Comparison of ENCODE assay signal across 10 cellular contexts in genomic region chr17:332558-333322, GRCh38. TPM values are rescaled to one million over a fixed set of nuclear protein-coding genes. Genes with fewer than 3 reads are reported as not detected.
DNase-seq lines count a peak whose midpoint lies in the region; ATAC-seq and TF ChIP-seq lines count a peak whose summit lies in the region.
"Had no signal": no experiment of that assay in that cellular context is flagged by ENCODE, and none has a peak within 500 bp of the region (broad histone marks: within the 10 kb centered on the region; RNA-seq: fewer than 3 reads in every experiment).

No MANE protein-coding gene starts in this region.

- H3K36me3 ChIP-seq in H7 (replicated peaks; ENCODE audit: control insufficient read depth, insufficient read depth, low read length): no peaks in the 10 kb centered on the region

- peaks cover 67% of the 10 kb centered on the region for H3K4me1 Mint-ChIP-seq in activated naive CD8-positive, alpha-beta T cell (ENCODE audit: low read depth)
- H3K4me1 Mint-ChIP-seq in activated naive CD8-positive, alpha-beta T cell treated with anti-CD3 and anti-CD28 coated beads, Interleukin-2, amount 50 U/mL, for 24 hours: peaks cover 57% of the 10 kb centered on the region
- peaks cover 87% of the 10 kb centered on the region for H3K4me1 Mint-ChIP-seq in nephron progenitor cell

- H3K4me3 ChIP-seq in fibroblast of the aortic adventitia (ENCODE audit: low read depth, low read length) (no peak overlapping the region), H7 (ENCODE audit: insufficient read depth, low read depth, low read length) (no peak overlapping the region)

- peak overlapping the region; percentile 84 for H3K4me3 Mint-ChIP-seq in activated naive CD8-positive, alpha-beta T cell
- H3K4me3 Mint-ChIP-seq in activated naive CD8-positive, alpha-beta T cell treated with anti-CD3 and anti-CD28 coated beads, Interleukin-2, amount 50 U/mL, for 24 hours: no peak overlapping the region
- H3K4me3 Mint-ChIP-seq in nephron progenitor cell: no peak overlapping the region

- no peak overlapping the region for H3K27ac Mint-ChIP-seq in activated naive CD8-positive, alpha-beta T cell
- no peak overlapping the region for H3K27ac Mint-ChIP-seq in activated naive CD8-positive, alpha-beta T cell treated with anti-CD3 and anti-CD28 coated beads, Interleukin-2, amount 50 U/mL, for 24 hours
- H3K27ac Mint-ChIP-seq in nephron progenitor cell: peak overlapping the region; percentile 7

- DNase-seq in activated naive CD8-positive, alpha-beta T cell treated with anti-CD3 and anti-CD28 coated beads, Interleukin-2, amount 50 U/mL, for 24 hours: no peak
- DNase-seq in fibroblast of the aortic adventitia (ENCODE audit: low read depth) (peak; percentile 9), nephron progenitor cell (no peak), H7 (no peak)
- DNase-seq: activated CD8-positive, alpha-beta memory T cell treated with anti-CD3 and anti-CD28 coated beads for 24 hours; NCI-H1930 had no signal

- peaks cover 5% of the 10 kb centered on the region; the same call in 1 of the 2 replicates for H3K27me3 ChIP-seq in H7 (ENCODE audit: control insufficient read depth, insufficient read depth, low read length)

- H3K36me3 Mint-ChIP-seq in activated naive CD8-positive, alpha-beta T cell: no peaks in the 10 kb centered on the region
- H3K36me3 Mint-ChIP-seq in activated naive CD8-positive, alpha-beta T cell treated with anti-CD3 and anti-CD28 coated beads, Interleukin-2, amount 50 U/mL, for 24 hours (ENCODE audit: low read depth): no peaks in the 10 kb centered on the region
- H3K36me3 Mint-ChIP-seq in nephron progenitor cell (ENCODE audit: low read depth): peaks cover 3% of the 10 kb centered on the region

- H3K27me3 Mint-ChIP-seq in activated naive CD8-positive, alpha-beta T cell: no peaks in the 10 kb centered on the region
- peaks cover 12% of the 10 kb centered on the region for H3K27me3 Mint-ChIP-seq in activated naive CD8-positive, alpha-beta T cell treated with anti-CD3 and anti-CD28 coated beads, Interleukin-2, amount 50 U/mL, for 24 hours
- H3K27me3 Mint-ChIP-seq in nephron progenitor cell (ENCODE audit: low read depth, poor library complexity): peaks cover 27% of the 10 kb centered on the region

- ATAC-seq in activated naive CD8-positive, alpha-beta T cell treated with anti-CD3 and anti-CD28 coated beads, Interleukin-2, amount 50 U/mL, for 24 hours: no peak
- ATAC-seq in GM19395 (IDR thresholded peaks at IDR 0.05; ENCODE audit: unreplicated experiment) (no peak), GM21528 (IDR thresholded peaks at IDR 0.05; ENCODE audit: low FRiP score, unreplicated experiment) (no peak), GM19467 (IDR thresholded peaks at IDR 0.05; ENCODE audit: unreplicated experiment) (no peak)

- no peaks in the 10 kb centered on the region for H3K9me3 Mint-ChIP-seq in activated naive CD8-positive, alpha-beta T cell (ENCODE audit: low read depth)
- H3K9me3 Mint-ChIP-seq in activated naive CD8-positive, alpha-beta T cell treated with anti-CD3 and anti-CD28 coated beads, Interleukin-2, amount 50 U/mL, for 24 hours: no peaks in the 10 kb centered on the region
- H3K9me3 Mint-ChIP-seq in nephron progenitor cell: no peaks in the 10 kb centered on the region

- TF ChIP-seq CTCF in fibroblast of the aortic adventitia (IDR thresholded peaks at IDR 0.05; ENCODE audit: insufficient read depth, low read length) (no peak), nephron progenitor cell (IDR thresholded peaks at IDR 0.05) (no peak)

RNA-seq across cellular contexts. Expression of gene RPH3AL, which starts 19.9 kb away (rescaled TPM):
- 2.0 and 2.4 TPM in 2 replicates for total RNA-seq in fibroblast of the aortic adventitia (ENCODE audit: low replicate concordance)
- total RNA-seq in H7 (2014; rRNA removed; shearing (Covaris generic)): 1.3 and 2.8 TPM in 2 replicates
